In the genomic region with DNA sequence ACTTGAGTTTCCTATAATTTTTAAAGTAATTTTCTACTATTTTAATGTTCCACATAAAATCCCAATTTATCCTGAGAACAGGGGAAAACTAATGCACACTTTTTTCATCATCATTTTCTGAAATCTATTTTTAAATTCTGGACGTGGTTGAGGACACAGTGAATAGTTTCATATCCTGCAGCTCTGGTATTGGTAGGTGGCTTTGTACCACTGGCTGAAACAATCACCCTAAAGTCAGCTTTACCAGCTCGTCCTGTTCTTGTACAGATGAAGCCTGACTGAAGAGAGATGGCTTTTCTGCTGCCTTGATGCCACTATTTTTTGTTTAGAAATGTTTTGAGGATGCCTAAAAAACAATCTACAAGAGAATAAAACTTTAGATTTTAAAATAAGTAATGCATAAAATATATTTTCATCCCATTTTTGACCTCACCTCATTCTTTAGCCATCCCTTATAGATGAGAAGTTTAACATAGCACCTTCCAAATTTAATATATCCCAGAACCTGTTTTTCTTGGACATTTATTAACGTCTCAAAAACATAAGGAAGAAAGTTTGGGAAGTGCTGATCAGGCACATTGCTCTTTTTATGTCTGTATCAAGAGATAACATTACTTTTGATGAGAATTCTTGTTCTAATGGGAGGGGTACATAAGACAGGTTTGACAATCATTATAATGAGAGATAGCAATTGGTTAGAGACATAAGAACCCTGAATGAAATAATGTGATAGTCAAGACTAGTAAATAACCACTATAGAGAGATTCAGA, we compare ENCODE assay signal across 1 cellular context.
TF ChIP-seq lines count a peak whose summit lies in the region.

No MANE protein-coding gene starts in this region.

TF ChIP-seq in K562, 482 proteins besides CTCF, POLR2A, EP300 and RAD21 (continued from another document):
- TF ChIP-seq, protein P1, sequence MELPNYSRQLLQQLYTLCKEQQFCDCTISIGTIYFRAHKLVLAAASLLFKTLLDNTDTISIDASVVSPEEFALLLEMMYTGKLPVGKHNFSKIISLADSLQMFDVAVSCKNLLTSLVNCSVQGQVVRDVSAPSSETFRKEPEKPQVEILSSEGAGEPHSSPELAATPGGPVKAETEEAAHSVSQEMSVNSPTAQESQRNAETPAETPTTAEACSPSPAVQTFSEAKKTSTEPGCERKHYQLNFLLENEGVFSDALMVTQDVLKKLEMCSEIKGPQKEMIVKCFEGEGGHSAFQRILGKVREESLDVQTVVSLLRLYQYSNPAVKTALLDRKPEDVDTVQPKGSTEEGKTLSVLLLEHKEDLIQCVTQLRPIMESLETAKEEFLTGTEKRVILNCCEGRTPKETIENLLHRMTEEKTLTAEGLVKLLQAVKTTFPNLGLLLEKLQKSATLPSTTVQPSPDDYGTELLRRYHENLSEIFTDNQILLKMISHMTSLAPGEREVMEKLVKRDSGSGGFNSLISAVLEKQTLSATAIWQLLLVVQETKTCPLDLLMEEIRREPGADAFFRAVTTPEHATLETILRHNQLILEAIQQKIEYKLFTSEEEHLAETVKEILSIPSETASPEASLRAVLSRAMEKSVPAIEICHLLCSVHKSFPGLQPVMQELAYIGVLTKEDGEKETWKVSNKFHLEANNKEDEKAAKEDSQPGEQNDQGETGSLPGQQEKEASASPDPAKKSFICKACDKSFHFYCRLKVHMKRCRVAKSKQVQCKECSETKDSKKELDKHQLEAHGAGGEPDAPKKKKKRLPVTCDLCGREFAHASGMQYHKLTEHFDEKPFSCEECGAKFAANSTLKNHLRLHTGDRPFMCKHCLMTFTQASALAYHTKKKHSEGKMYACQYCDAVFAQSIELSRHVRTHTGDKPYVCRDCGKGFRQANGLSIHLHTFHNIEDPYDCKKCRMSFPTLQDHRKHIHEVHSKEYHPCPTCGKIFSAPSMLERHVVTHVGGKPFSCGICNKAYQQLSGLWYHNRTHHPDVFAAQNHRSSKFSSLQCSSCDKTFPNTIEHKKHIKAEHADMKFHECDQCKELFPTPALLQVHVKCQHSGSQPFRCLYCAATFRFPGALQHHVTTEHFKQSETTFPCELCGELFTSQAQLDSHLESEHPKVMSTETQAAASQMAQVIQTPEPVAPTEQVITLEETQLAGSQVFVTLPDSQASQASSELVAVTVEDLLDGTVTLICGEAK (IDR thresholded peaks at IDR 0.05): no peak
- TF ChIP-seq, protein P1 (CRISPR knock-in tag; IDR thresholded peaks at IDR 0.05): no peak
- no peak for TF ChIP-seq HDGF (IDR thresholded peaks at IDR 0.05)
- TF ChIP-seq DPF2 (IDR thresholded peaks at IDR 0.05): no peak
- TF ChIP-seq ZNF282 (CRISPR knock-in tag; IDR thresholded peaks at IDR 0.05): no peak
- TF ChIP-seq ZNF830 (CRISPR knock-in tag; IDR thresholded peaks at IDR 0.05): no peak
- TF ChIP-seq CEBPB (tag; IDR thresholded peaks at IDR 0.05): no peak
